In genomic region chr2:2291500-2292260, GRCh38 we compare ENCODE assay signal across 9 cellular contexts. TPM values are rescaled to one million over a fixed set of nuclear protein-coding genes. Genes with fewer than 3 reads are reported as not detected.
DNase-seq lines count a peak whose midpoint lies in the region; ATAC-seq and TF ChIP-seq lines count a peak whose summit lies in the region.
"Had no signal": no experiment of that assay in that cellular context is flagged by ENCODE, and none has a peak within 500 bp of the region (broad histone marks: within the 10 kb centered on the region; RNA-seq: fewer than 3 reads in every experiment).

No MANE protein-coding gene starts in this region.

- DNase-seq in DMS 273 (lab: John Stamatoyannopoulos, UW; ENCODE audit: unreplicated experiment) = peak; percentile 38
- DNase-seq in NCI-H187 treated with DMSO at 0.1 percent for 48 hours (lab: John Stamatoyannopoulos, UW) = peak; percentile 46
- DNase-seq in caudate nucleus (lab: John Stamatoyannopoulos, UW) = peak in 7 of 61 donors; percentile 36 to 83 (median 45)
- peak; percentile 35 for DNase-seq in myocyte (ENCODE audit: low read depth)
- DNase-seq in NCI-H226 = no peak
- no peak for DNase-seq in transverse colon
- no peak for DNase-seq in activated CD4-positive, alpha-beta memory T cell treated with anti-CD3 and anti-CD28 coated beads, Interleukin-2, amount 10 ng/mL, durations not matched to agents 7 days and 5 days

- no peaks in the 10 kb centered on the region for H3K36me3 Mint-ChIP-seq in activated CD4-positive, alpha-beta memory T cell treated with anti-CD3 and anti-CD28 coated beads, Interleukin-2, amount 10 ng/mL, durations not matched to agents 7 days and 5 days (ENCODE audit: low read depth)

- H3K4me3 Mint-ChIP-seq in activated CD4-positive, alpha-beta memory T cell treated with anti-CD3 and anti-CD28 coated beads, Interleukin-2, amount 10 ng/mL, durations not matched to agents 7 days and 5 days = no peak overlapping the region

- H3K36me3 ChIP-seq in transverse colon = no peaks in the 10 kb centered on the region

- in situ Hi-C loops in transverse colon (cut with MboI; ENCODE audit: low pct_ligation_motif_present in 1 of 4, low pct_unique_long_range_greater_than_20kb in 1 of 4, low sequenced_read_pairs in 3 of 4) = loop anchor here in 1 of 4 donors (25.0 kb wide), 1 partner anchor 404 kb away; no protein-coding TSS in a partner anchor

- POLR2A ChIA-PET in activated CD4-positive, alpha-beta memory T cell treated with anti-CD3 and anti-CD28 coated beads, Interleukin-2, amount 10 ng/mL, durations not matched to agents 7 days and 5 days (lab: Charles Lee) = no interaction called here

- H3K4me1 Mint-ChIP-seq in activated CD4-positive, alpha-beta memory T cell treated with anti-CD3 and anti-CD28 coated beads, Interleukin-2, amount 10 ng/mL, durations not matched to agents 7 days and 5 days = no peaks in the 10 kb centered on the region

- no peaks in the 10 kb centered on the region for H3K9me3 Mint-ChIP-seq in activated CD4-positive, alpha-beta memory T cell treated with anti-CD3 and anti-CD28 coated beads, Interleukin-2, amount 10 ng/mL, durations not matched to agents 7 days and 5 days

- no peak for ATAC-seq in GM21825 (IDR thresholded peaks at IDR 0.05; ENCODE audit: unreplicated experiment)

- intact Hi-C loops in transverse colon (cut with DNase I; ENCODE audit: low total_unique reads) = loop anchor here (2.0 to 5.0 kb wide), 2 partner anchors 21 to 164 kb away; no protein-coding TSS in a partner anchor

- 72% methylated on average over 31 of the region's 37 CpGs; no CpG with 5 or more reads in 1 of the 2 donors for WGBS in transverse colon (ENCODE audit: low coverage in 1 of 2), 2 donors

- H3K27ac Mint-ChIP-seq in activated CD4-positive, alpha-beta memory T cell treated with anti-CD3 and anti-CD28 coated beads, Interleukin-2, amount 10 ng/mL, durations not matched to agents 7 days and 5 days = no peak overlapping the region

- no peaks in the 10 kb centered on the region for H3K27me3 ChIP-seq in transverse colon

- TF ChIP-seq CTCF in transverse colon (IDR thresholded peaks at IDR 0.05) = no peak

- H3K9me3 ChIP-seq in transverse colon = no peaks in the 10 kb centered on the region

- CTCF ChIA-PET in activated CD4-positive, alpha-beta memory T cell treated with anti-CD3 and anti-CD28 coated beads, Interleukin-2, amount 10 ng/mL, durations not matched to agents 7 days and 5 days (lab: Charles Lee) = no interaction called here

- no peaks in the 10 kb centered on the region for H3K4me1 ChIP-seq in transverse colon

- no peak for TF ChIP-seq EP300 in transverse colon (IDR thresholded peaks at IDR 0.05; ENCODE audit: low read depth)

- H3K27ac ChIP-seq in caudate nucleus (ENCODE audit: low read depth, low read length) = peak overlapping the region; percentile 16
- no peak overlapping the region for H3K27ac ChIP-seq in transverse colon

- H3K27me3 Mint-ChIP-seq in activated CD4-positive, alpha-beta memory T cell treated with anti-CD3 and anti-CD28 coated beads, Interleukin-2, amount 10 ng/mL, durations not matched to agents 7 days and 5 days = no peaks in the 10 kb centered on the region

- H3K4me3 ChIP-seq in transverse colon = no peak overlapping the region

- no peak for TF ChIP-seq POLR2A in transverse colon (IDR thresholded peaks at IDR 0.05)

RNA-seq across cellular contexts. Expression of gene MYT1L, which starts 39.4 kb away (rescaled TPM):
- 0.78 and 1.6 TPM in 2 replicates for total RNA-seq in myocyte
- polyA plus RNA-seq in myocyte (2012) = 0.21 TPM
- total RNA-seq in transverse colon = under 1 TPM in 3 of 4 donors, not detected in 1; 0.16 to 0.27 (median 0.20) TPM
- not detected for total RNA-seq in activated CD4-positive, alpha-beta memory T cell treated with anti-CD3 and anti-CD28 coated beads, Interleukin-2, amount 10 ng/mL, durations not matched to agents 7 days and 5 days
- total RNA-seq: T-helper 1 cell treated with Interleukin-12 subunit alpha and Interleukin-12 subunit beta and Interleukin-4 antibody, amounts not matched to agents 30 ng/mL and 1 ng/mL, for 36 hours had no signal

Comparison
In these comparisons a context has a peak if more than half of its experiments do, and no peak if none do; other contexts are left out.
1. DNase-seq: peak in DMS 273 (single experiment), NCI-H187 treated with DMSO at 0.1 percent for 48 hours (single experiment) and myocyte (single experiment); none in NCI-H226 (single experiment), transverse colon (single experiment) and activated CD4-positive, alpha-beta memory T cell treated with anti-CD3 and anti-CD28 coated beads, Interleukin-2, amount 10 ng/mL, durations not matched to agents 7 days and 5 days (single experiment).